Comparison of ENCODE assay signal across 9 cellular contexts in the genomic region with DNA sequence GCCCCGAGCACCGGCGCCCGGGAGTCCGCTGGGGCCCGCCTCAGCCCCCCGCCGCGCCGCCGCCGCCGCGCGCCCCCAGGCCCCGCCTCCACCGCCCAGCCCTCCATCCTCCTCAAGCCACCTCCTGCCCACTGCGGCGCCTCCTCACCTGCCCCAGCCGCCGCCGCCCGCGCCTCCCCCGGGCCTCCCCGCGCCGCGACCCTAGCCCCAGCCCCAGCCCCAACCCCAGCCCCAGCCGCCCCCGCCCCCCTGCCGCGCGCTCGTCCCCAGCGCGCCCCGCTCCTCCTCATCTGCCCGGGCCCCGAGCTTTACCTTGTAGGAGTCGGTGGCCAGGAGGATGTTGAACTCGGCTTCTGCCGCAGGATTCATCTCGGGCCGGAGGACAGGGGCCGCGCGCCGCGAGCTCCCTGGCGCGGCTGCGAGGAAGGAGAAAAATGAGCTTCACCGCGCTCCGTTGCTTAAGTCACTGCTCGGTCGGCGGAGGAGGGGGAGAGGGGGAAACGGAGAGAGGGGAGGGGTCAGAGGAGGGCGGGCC. TPM values are rescaled to one million over a fixed set of nuclear protein-coding genes. Genes with fewer than 3 reads are reported as not detected.
DNase-seq lines count a peak whose midpoint lies in the region; ATAC-seq, FAIRE-seq and TF ChIP-seq lines count a peak whose summit lies in the region.
"Had no signal": no experiment of that assay in that cellular context is flagged by ENCODE, and none has a peak within 500 bp of the region (broad histone marks: within the 10 kb centered on the region; RNA-seq: fewer than 3 reads in every experiment).

A gene (minus strand): TSS at position 468 of the 535 bp plus-strand sequence. CDS start 99 bp downstream, at position 369.

- H3K79me2 ChIP-seq in H1 (ENCODE audit: control insufficient read depth in 1 of 2, insufficient read depth in 2 of 2, low read length in 2 of 2) = peaks cover 10 to 45% of the 10 kb centered on the region in 2 experiments; a peak in 3 of 4 replicates

- BruUV-seq in IMR-90 (replicated peaks; lab: Mats Ljungman, UMichigan) = no TSS peak

- no peaks in the 10 kb centered on the region for H3K27me3 ChIP-seq in CD8-positive, alpha-beta memory T cell (ENCODE audit: insufficient read depth, low read length, poor library complexity, severe bottlenecking)
- H3K27me3 ChIP-seq in IMR-90 (ENCODE audit: control insufficient read depth, insufficient read depth, low read length) (no peaks in the 10 kb centered on the region), H1 (replicated peaks in 1 of 4; ENCODE audit: control insufficient read depth in 3 of 4, extremely low read depth in 1 of 4, insufficient read depth in 3 of 4, low read length in 3 of 4) (no peaks in the 10 kb centered on the region), suprapubic skin (no peaks in the 10 kb centered on the region)

- H3K27ac ChIP-seq in CD8-positive, alpha-beta memory T cell (ENCODE audit: low read depth, low read length) = peak within 1 kb of the TSS; percentile 94
- H3K27ac ChIP-seq in IMR-90 (ENCODE audit: insufficient read depth, low read length) (peak within 1 kb of the TSS; percentile 97), VCaP (peak within 1 kb of the TSS; percentile 92), H1 (ENCODE audit: low read depth, low read length) (peak within 1 kb of the TSS; percentile 97), suprapubic skin (peak within 1 kb of the TSS; percentile 98)

- H2BK120ac ChIP-seq in IMR-90 (ENCODE audit: low read depth, low read length) (peak within 1 kb of the TSS; percentile 85), H1 (replicated peaks; ENCODE audit: low read depth, low read length) (no peak within 1 kb of the TSS)

- dilution Hi-C loops in IMR-90 (cut with HindIII; ENCODE audit: low sequenced_read_pairs, unreplicated experiment) = no loop called here

- H3K4ac ChIP-seq in IMR-90 (ENCODE audit: low read depth, low read length) (peak within 1 kb of the TSS; percentile 89), H1 (replicated peaks; ENCODE audit: insufficient read length, low read depth, low read length) (peak within 1 kb of the TSS; percentile 69)

- H3K4me3 Mint-ChIP-seq in CD8-positive, alpha-beta memory T cell = peak within 1 kb of the TSS; percentile 95 to 99 (median 97)

- H2BK12ac ChIP-seq in H1 (ENCODE audit: low read depth, low read length) = peak within 1 kb of the TSS; percentile 77

- H3K14ac ChIP-seq in IMR-90 (replicated peaks; ENCODE audit: low read depth, low read length) (peak within 1 kb of the TSS; percentile 88), H1 (ENCODE audit: insufficient read length) (peak within 1 kb of the TSS; percentile 25)

- H3K23me2 ChIP-seq in H1 (ENCODE audit: low read depth, low read length) = peaks cover 10% of the 10 kb centered on the region

- TF ChIP-seq EP300 in H1 (IDR thresholded peaks at IDR 0.05; ENCODE audit: borderline replicate concordance in 1 of 2, low read depth in 2 of 2, low read length in 2 of 2) (no peak), suprapubic skin (IDR thresholded peaks at IDR 0.05) (no peak)

- H4K8ac ChIP-seq in IMR-90 (ENCODE audit: low read depth in 2 of 2, low read length in 2 of 2) = peak within 1 kb of the TSS; percentile 88 to 95
- peak within 1 kb of the TSS; percentile 92 for H4K8ac ChIP-seq in H1 (ENCODE audit: extremely low read depth, insufficient read depth, low read length)

- H2BK20ac ChIP-seq in IMR-90 (ENCODE audit: low read depth, low read length) (peak within 1 kb of the TSS; percentile 48), H1 (ENCODE audit: low read length) (no peak within 1 kb of the TSS)

- H3K4me3 ChIP-seq in CD8-positive, alpha-beta memory T cell (ENCODE audit: low read length) = peak within 1 kb of the TSS; percentile 97
- H3K4me3 ChIP-seq in IMR-90 (ENCODE audit: insufficient read depth, low read depth, low read length) (peak within 1 kb of the TSS; percentile 96), H1 (ENCODE audit: extremely low read depth in 1 of 4, insufficient read depth in 2 of 4, low read depth in 3 of 4, low read length in 4 of 4) (peak within 1 kb of the TSS; percentile 73 to 91 (median 82)), suprapubic skin (peak within 1 kb of the TSS; percentile 82)

- peaks cover 2% of the 10 kb centered on the region; the same call in 1 of the 2 replicates for H3K9me1 ChIP-seq in IMR-90 (ENCODE audit: insufficient read depth, low read length)

- in situ Hi-C loops in IMR-90 (cut with MboI; ENCODE audit: low sequenced_read_pairs) = no loop called here

- FAIRE-seq in H1 (lab: Jason Lieb, UNC) = no peak
- FAIRE-seq: colon had no signal

- peaks cover 0 to 3% of the 10 kb centered on the region in 2 donors for H3K27me3 Mint-ChIP-seq in CD8-positive, alpha-beta memory T cell

- ATAC-seq in GM19467 (IDR thresholded peaks at IDR 0.05; ENCODE audit: unreplicated experiment) = peak; percentile 19
- peak; percentile 55 for ATAC-seq in IMR-90 (ENCODE audit: low read depth)

- H2AK9ac ChIP-seq in IMR-90 (replicated peaks; ENCODE audit: low read depth, low read length, poor library complexity) = peak within 1 kb of the TSS; percentile 83

- H3K23ac ChIP-seq in IMR-90 (ENCODE audit: low read depth, low read length) (peak within 1 kb of the TSS; percentile 95), H1 (ENCODE audit: insufficient read length) (no peak within 1 kb of the TSS)

- H3K18ac ChIP-seq in IMR-90 (ENCODE audit: low read depth, low read length) (peak within 1 kb of the TSS; percentile 80), H1 (ENCODE audit: extremely low read depth, low read length) (peak within 1 kb of the TSS; percentile 99)

- H3K79me1 ChIP-seq in IMR-90 (ENCODE audit: low read depth in 1 of 2, low read length in 2 of 2) (peaks cover 14 to 32% of the 10 kb centered on the region in 2 experiments), H1 (ENCODE audit: low read depth, low read length) (no peaks in the 10 kb centered on the region; the same call in 1 of the 2 replicates)

- peak within 1 kb of the TSS; percentile 86 for H2BK15ac ChIP-seq in IMR-90 (ENCODE audit: low read depth, low read length)
- H2BK15ac ChIP-seq in H1 (ENCODE audit: low read length) = 0 out of 2 replicates have a peak within 1 kb of the TSS, but pooled peaks have one; percentile 84

- H2BK5ac ChIP-seq in IMR-90 (ENCODE audit: low read depth, low read length, poor library complexity, severe bottlenecking) (peak within 1 kb of the TSS; percentile 82), H1 (ENCODE audit: low read depth, low read length) (peak within 1 kb of the TSS; percentile 95)

- 0 out of 2 replicates have a peak, but pooled peaks have one; percentile 12 for TF ChIP-seq RAD21 in IMR-90 (IDR thresholded peaks at IDR 0.05; ENCODE audit: low read length)
- TF ChIP-seq RAD21 in H1 (IDR thresholded peaks at IDR 0.05 in 1 of 2, conservative IDR thresholded peaks at IDR 0.05 in 1 of 2; ENCODE audit: low read depth in 2 of 2, low read length in 2 of 2) = no peak

- H3K36me3 ChIP-seq in CD8-positive, alpha-beta memory T cell (ENCODE audit: insufficient read depth, low read length) = no peaks in the 10 kb centered on the region
- H3K36me3 ChIP-seq in IMR-90 (ENCODE audit: control insufficient read depth, insufficient read depth, low read length) (no peaks in the 10 kb centered on the region), H1 (ENCODE audit: control insufficient read depth in 2 of 4, insufficient read depth in 4 of 4, low read length in 3 of 4) (no peaks in the 10 kb centered on the region), suprapubic skin (no peaks in the 10 kb centered on the region)

- peaks cover 0 to 7% (median 0%) of the 10 kb centered on the region in 3 donors for H3K36me3 Mint-ChIP-seq in CD8-positive, alpha-beta memory T cell

- 0% methylated on average over 23 of the region's 61 CpGs; no CpG with 5 or more reads in 1 of the 2 experiments for WGBS in IMR-90 (ENCODE audit: extremely low coverage in 2 of 2, insufficient read length in 1 of 2), 2 experiments
- 0% methylated on average over 4 of the region's 61 CpGs; no CpG with 5 or more reads in 1 of the 2 experiments for WGBS in H1 (ENCODE audit: extremely low coverage in 1 of 2, insufficient coverage in 1 of 2, insufficient read length in 1 of 2, insufficient replicate concordance in 2 of 2, low coverage in 1 of 2, low lambda C conversion rate in 2 of 2, missing lambda C conversion rate in 1 of 2), 2 experiments
- 0% methylated on average over 6 of the region's 61 CpGs for whole genome bisulfite sequencing in suprapubic skin

- TF ChIP-seq POLR2A in IMR-90 (IDR thresholded peaks at IDR 0.05; ENCODE audit: low read depth, low read length) = peak; percentile 98
- TF ChIP-seq POLR2A in H1 (IDR thresholded peaks at IDR 0.05; ENCODE audit: control extremely low read depth in 1 of 2, low read depth in 2 of 2, low read length in 2 of 2) = peak in 1 of 2 experiments; percentile 65; a peak in 2 of 3 replicates
- TF ChIP-seq POLR2A in suprapubic skin (IDR thresholded peaks at IDR 0.05) = peak; percentile 85 to 89

- TF ChIP-seq CTCF in IMR-90 (conservative IDR thresholded peaks at IDR 0.05; ENCODE audit: low read depth, low read length) (no peak), VCaP (conservative IDR thresholded peaks at IDR 0.05) (no peak), H1 (IDR thresholded peaks at IDR 0.05; ENCODE audit: control extremely low read depth in 1 of 3, insufficient read depth in 1 of 3, low read depth in 1 of 3, low read length in 3 of 3) (no peak), suprapubic skin (IDR thresholded peaks at IDR 0.05) (no peak)

- H4K5ac ChIP-seq in IMR-90 (ENCODE audit: low read depth, low read length) = peak within 1 kb of the TSS; percentile 53
- H4K5ac ChIP-seq in H1 (ENCODE audit: insufficient read length, low read depth, low read length) = peak within 1 kb of the TSS; percentile 95

- H2AFZ ChIP-seq in IMR-90 (replicated peaks; ENCODE audit: low read length, poor library complexity) = peak within 1 kb of the TSS; percentile 90
- peak within 1 kb of the TSS; percentile 98 for H2AFZ ChIP-seq in H1 (ENCODE audit: low read length)

- CTCF ChIA-PET in CD8-positive, alpha-beta memory T cell (lab: Charles Lee) = interaction anchor here (0.8 to 1.7 kb wide), 5 partner anchors 15 to 608 kb away, joined by 3 to 4 read pairs (median 4); no protein-coding TSS in a partner anchor
- CTCF ChIA-PET in IMR-90 (lab: Yijun Ruan, JAX) (interaction anchor here (0.7 to 1.1 kb wide), 2 partner anchors 35 to 50 kb away, joined by 3 read pairs; no protein-coding TSS in a partner anchor), H1 (lab: Charles Lee; ENCODE audit: partially characterized antibody) (interaction anchor here (0.6 to 1.3 kb wide), 6 partner anchors 17 to 379 kb away, joined by 3 to 7 read pairs (median 3); no protein-coding TSS in a partner anchor)

- H4K91ac ChIP-seq in IMR-90 (ENCODE audit: insufficient read depth, low read depth, low read length) (peak within 1 kb of the TSS; percentile 94), H1 (replicated peaks; ENCODE audit: insufficient read length, low read length) (peak within 1 kb of the TSS; percentile 88)

- POLR2A ChIA-PET in CD8-positive, alpha-beta memory T cell (lab: Charles Lee) = interaction anchor here (1.2 kb wide), 2 partner anchors 884 to 1459 kb away, joined by 6 to 8 read pairs; a partner anchor contains a TSS
- POLR2A ChIA-PET in IMR-90 (lab: Charles Lee; ENCODE audit: unreplicated experiment) = interaction anchor here (0.6 to 0.9 kb wide), 2 partner anchors 62 to 483 kb away, joined by 5 read pairs; no protein-coding TSS in a partner anchor
- POLR2A ChIA-PET in H1 (lab: Charles Lee; ENCODE audit: partially characterized antibody) = interaction anchor here (0.8 to 2.3 kb wide), 9 partner anchors 10 to 703 kb away, joined by 3 to 7 read pairs (median 5); a partner anchor contains a TSS

- H2AK5ac ChIP-seq in IMR-90 (ENCODE audit: low read depth, low read length) (peak within 1 kb of the TSS; percentile 81), H1 (ENCODE audit: low read depth, low read length) (peak within 1 kb of the TSS; percentile 7; the same call in 1 of the 2 replicates)

- intact Hi-C loops in IMR-90 (cut with micrococcal nuclease) = loop anchor here (1.0 to 5.0 kb wide), 7 partner anchors 62 to 452 kb away; a partner anchor contains a TSS

- peaks cover 14% of the 10 kb centered on the region; the same call in 1 of the 2 replicates for H4K20me1 ChIP-seq in IMR-90 (ENCODE audit: insufficient read depth, low read length)
- peaks cover 0 to 6% of the 10 kb centered on the region in 2 experiments for H4K20me1 ChIP-seq in H1 (replicated peaks in 1 of 2; ENCODE audit: control insufficient read depth in 1 of 2, insufficient read depth in 2 of 2, low read length in 2 of 2)

- peak within 1 kb of the TSS; percentile 87 to 99 (median 98) for H3K27ac Mint-ChIP-seq in CD8-positive, alpha-beta memory T cell

- peaks cover 22% of the 10 kb centered on the region for H3K4me1 ChIP-seq in CD8-positive, alpha-beta memory T cell (ENCODE audit: insufficient read depth, low read length)
- H3K4me1 ChIP-seq in IMR-90 (ENCODE audit: control insufficient read depth, insufficient read depth, low read length) (no peaks in the 10 kb centered on the region), H1 (replicated peaks in 1 of 4; ENCODE audit: control insufficient read depth in 3 of 4, insufficient read depth in 4 of 4, low read length in 3 of 4) (peaks cover 0 to 2% (median under 1%) of the 10 kb centered on the region in 4 experiments; a peak in 3 of 7 replicates), suprapubic skin (peaks cover 55% of the 10 kb centered on the region)

- peaks cover 25 to 44% (median 34%) of the 10 kb centered on the region in 3 donors for H3K4me1 Mint-ChIP-seq in CD8-positive, alpha-beta memory T cell

- peak within 1 kb of the TSS; percentile 89 for H3K56ac ChIP-seq in IMR-90 (ENCODE audit: extremely low read depth, insufficient read depth, low read length)
- peak within 1 kb of the TSS; percentile 95 for H3K56ac ChIP-seq in H1 (replicated peaks; ENCODE audit: insufficient read length, low read depth, low read length)

- no peaks in the 10 kb centered on the region for H3K9me3 Mint-ChIP-seq in CD8-positive, alpha-beta memory T cell

- peak within 1 kb of the TSS; percentile 70 for H3K4me2 ChIP-seq in IMR-90 (ENCODE audit: low read depth, low read length)
- H3K4me2 ChIP-seq in H1 (ENCODE audit: insufficient read depth in 1 of 2, low read depth in 2 of 2, low read length in 2 of 2) = peak within 1 kb of the TSS; percentile 98 to 99

- H3K9me3 ChIP-seq in CD8-positive, alpha-beta memory T cell (ENCODE audit: low read length) = no peaks in the 10 kb centered on the region
- H3K9me3 ChIP-seq in IMR-90 (ENCODE audit: control insufficient read depth, insufficient read depth, low read length) (no peaks in the 10 kb centered on the region), H1 (ENCODE audit: insufficient read depth in 2 of 2, low read depth in 1 of 2, low read length in 1 of 2) (no peaks in the 10 kb centered on the region), suprapubic skin (no peaks in the 10 kb centered on the region)

- H3K9ac ChIP-seq in IMR-90 (ENCODE audit: low read depth, low read length) (peak within 1 kb of the TSS; percentile 87), H1 (replicated peaks in 1 of 4; ENCODE audit: extremely low read depth in 1 of 4, low read depth in 3 of 4, low read length in 3 of 4) (peak within 1 kb of the TSS; percentile 90 to 96 (median 92))

- DNase-seq in CD8-positive, alpha-beta memory T cell = peak in 3 of 5 donors; percentile 40 to 71 (median 51)
- DNase-seq in IMR-90 (no peak), H1 (ENCODE audit: low read depth in 1 of 2, low spot score in 2 of 2) (peak in 1 of 2 experiments; percentile 86), mucosa of gallbladder (ENCODE audit: low spot score) (peak; percentile 25), suprapubic skin (ENCODE audit: low spot score in 2 of 2) (peak in 1 of 2 donors; percentile 97), HPDE6-E6E7 (ENCODE audit: extremely low spot score) (no peak)

RNA-seq across cellular contexts. Expression of the gene that starts here (rescaled TPM):
- total RNA-seq in CD8-positive, alpha-beta memory T cell = 100 to 1,000 TPM; 723 to 742 TPM
- 15.9 TPM for polyA plus RNA-seq in CD8-positive, alpha-beta memory T cell
- total RNA-seq in IMR-90 (2012; rRNA removed) (31.7 and 45.3 TPM in 2 replicates), mucosa of gallbladder (52.7 TPM), suprapubic skin (100 to 1,000 TPM in 3 of 4 donors, 10 to 100 TPM in 1; 96.7 to 239 (median 189) TPM)
- polyA plus RNA-seq in IMR-90 (2012; rRNA removed) (10.4 and 13.3 TPM in 2 replicates), H1 (2011; rRNA removed) (10.8 and 15.4 TPM in 2 replicates)
- 1.8 and 18.5 TPM in 2 replicates for polyA plus RNA-seq in IMR-90 (2012; cell fraction: cytosol; rRNA removed)
- 1.7 and 34.1 TPM in 2 replicates for polyA plus RNA-seq in IMR-90 (2012; cell fraction: nucleus; rRNA removed; ENCODE audit: low replicate concordance)
- total RNA-seq in H1 (2021; fragmentation: NEBNext Ultra II Directional; extraction: Animal tissue kit (Norgen Biotek cat#: 25700)) = 95.9 and 103 TPM in 2 replicates
- polyA plus RNA-seq in H1 (2011; cell fraction: cytosol; rRNA removed) = 19.2 TPM
- 10.5 TPM for polyA plus RNA-seq in H1 (2011; cell fraction: nucleus; rRNA removed)
- polyA plus RNA-seq in H1 (2012, experiment 1 of 2) = 26.9 to 57.4 TPM (median 36.3 TPM) in 4 replicates
- 3.5 TPM for polyA plus RNA-seq in H1 (2012, experiment 2 of 2)
- polyA plus RNA-seq in H1 (2013, experiment 1 of 2) = 35.7 TPM
- polyA plus RNA-seq in H1 (2013, experiment 2 of 2) = 36.8 TPM
- 20.6 and 32.4 TPM in 2 replicates for polyA minus RNA-seq in H1 (2011; rRNA and poly(A)+ RNA removed)
- polyA minus RNA-seq in H1 (2011; cell fraction: cytosol; rRNA and poly(A)+ RNA removed) = 33.0 TPM
- polyA minus RNA-seq in H1 (2011; cell fraction: nucleus; rRNA and poly(A)+ RNA removed) = 66.2 TPM

Comparison
In these comparisons a context has a peak if more than half of its experiments do, and no peak if none do; other contexts are left out.
1. DNase-seq: peak in CD8-positive, alpha-beta memory T cell (3 of 5) and mucosa of gallbladder (single experiment); none in IMR-90 (single experiment) and HPDE6-E6E7 (single experiment).
2. Peak in every context shown above with its lines, with median percentiles within 50 percentile points of each other: H3K27ac ChIP-seq and H3K4me3 ChIP-seq.